In genomic region chr22:20137113-20137512, GRCh38 we compare ENCODE assay signal across 16 cellular contexts. TPM values are rescaled to one million over a fixed set of nuclear protein-coding genes. Genes with fewer than 3 reads are reported as not detected.
A peak's percentile ranks its signal among the peaks of the same experiment; 100 is the strongest.
DNase-seq lines count a peak whose midpoint lies in the region; ATAC-seq and TF ChIP-seq lines count a peak whose summit lies in the region.
"Had no signal": no experiment of that assay in that cellular context is flagged by ENCODE, and none has a peak within 500 bp of the region (broad histone marks: within the 10 kb centered on the region; RNA-seq: fewer than 3 reads in every experiment).

No MANE protein-coding gene starts in this region.

- 91% methylated on average over 4 of the region's 13 CpGs; no CpG with 5 or more reads in 1 of the 2 experiments for WGBS in IMR-90 (ENCODE audit: extremely low coverage in 2 of 2, insufficient read length in 1 of 2), 2 experiments

- no peak overlapping the region for H3K18ac ChIP-seq in IMR-90 (ENCODE audit: low read depth, low read length)

- peaks cover 56% of the 10 kb centered on the region for H3K79me2 ChIP-seq in DND-41 (ENCODE audit: insufficient read depth, low read length)

- H3K4me1 Mint-ChIP-seq in stimulated activated memory B cell treated with anti-CD40 and anti-IgM and Interleukin-4, amounts not matched to agents 10 μg/mL and 1 μg/mL and 100 μg/mL, for 72 hours, result peaks cover 52% of the 10 kb centered on the region

- in situ Hi-C loops in IMR-90 (cut with MboI; ENCODE audit: low sequenced_read_pairs), result no loop called here

- no peak overlapping the region for H3K9ac ChIP-seq in DND-41 (ENCODE audit: low read depth, low read length)
- H3K9ac ChIP-seq in IMR-90 (ENCODE audit: low read depth, low read length), result no peak overlapping the region
- H3K9ac ChIP-seq: KMS-11 had no signal

- H2BK15ac ChIP-seq in IMR-90 (ENCODE audit: low read depth, low read length), result no peak overlapping the region

- H3K27me3 Mint-ChIP-seq in stimulated activated memory B cell treated with anti-CD40 and anti-IgM and Interleukin-4, amounts not matched to agents 10 μg/mL and 1 μg/mL and 100 μg/mL, for 72 hours, result no peaks in the 10 kb centered on the region

- peak overlapping the region; percentile 56 for H3K27ac Mint-ChIP-seq in stimulated activated memory B cell treated with anti-CD40 and anti-IgM and Interleukin-4, amounts not matched to agents 10 μg/mL and 1 μg/mL and 100 μg/mL, for 72 hours
- H3K27ac Mint-ChIP-seq: HFFc6 had no signal

- BruUV-seq in IMR-90 (replicated peaks; lab: Mats Ljungman, UMichigan), result no TSS peak

- no peak overlapping the region for H3K4me3 Mint-ChIP-seq in stimulated activated memory B cell treated with anti-CD40 and anti-IgM and Interleukin-4, amounts not matched to agents 10 μg/mL and 1 μg/mL and 100 μg/mL, for 72 hours
- H3K4me3 Mint-ChIP-seq: HFFc6 had no signal

- intact Hi-C loops in IMR-90 (cut with micrococcal nuclease), result no loop called here
- intact Hi-C loops in dorsolateral prefrontal cortex (cut with DNase I), result no loop called here

- H3K4ac ChIP-seq in IMR-90 (ENCODE audit: low read depth, low read length), result no peak overlapping the region

- no peak overlapping the region for H4K8ac ChIP-seq in IMR-90 (ENCODE audit: low read depth in 2 of 2, low read length in 2 of 2)

- H2BK5ac ChIP-seq in IMR-90 (ENCODE audit: low read depth, low read length, poor library complexity, severe bottlenecking), result no peak overlapping the region

- H3K14ac ChIP-seq in IMR-90 (replicated peaks; ENCODE audit: low read depth, low read length), result no peak overlapping the region

- TF ChIP-seq CTCF in DND-41 (IDR thresholded peaks at IDR 0.05; ENCODE audit: borderline replicate concordance, extremely low read depth, low read length, poor library complexity, severe bottlenecking) (no peak), IMR-90 (conservative IDR thresholded peaks at IDR 0.05; ENCODE audit: low read depth, low read length) (no peak), dorsolateral prefrontal cortex (IDR thresholded peaks at IDR 0.05 in 54 of 56, conservative IDR thresholded peaks at IDR 0.05 in 2 of 56; ENCODE audit: low read depth in 1 of 56, partially characterized antibody in 56 of 56) (no peak)

- 0 out of 2 replicates have a peak overlapping the region, but pooled peaks have one; percentile 2 for H3K4me2 ChIP-seq in DND-41 (ENCODE audit: insufficient read depth, low read length)
- H3K4me2 ChIP-seq in IMR-90 (ENCODE audit: low read depth, low read length), result no peak overlapping the region
- H3K4me2 ChIP-seq: KMS-11 had no signal

- no peak for TF ChIP-seq RAD21 in IMR-90 (IDR thresholded peaks at IDR 0.05; ENCODE audit: low read length)

- peaks cover 60% of the 10 kb centered on the region for H4K20me1 ChIP-seq in DND-41 (ENCODE audit: insufficient read depth, low read length)
- peaks cover 84% of the 10 kb centered on the region for H4K20me1 ChIP-seq in IMR-90 (ENCODE audit: insufficient read depth, low read length)

- dilution Hi-C loops in IMR-90 (cut with HindIII; ENCODE audit: low sequenced_read_pairs, unreplicated experiment), result no loop called here

- POLR2A ChIA-PET in IMR-90 (lab: Charles Lee; ENCODE audit: unreplicated experiment), result no interaction called here

- H3K4me1 ChIP-seq in DND-41 (ENCODE audit: insufficient read depth, low read length), result peaks cover 27% of the 10 kb centered on the region
- H3K4me1 ChIP-seq in IMR-90 (ENCODE audit: control insufficient read depth, insufficient read depth, low read length), result peaks cover 21% of the 10 kb centered on the region

- H2AK5ac ChIP-seq in IMR-90 (ENCODE audit: low read depth, low read length), result no peak overlapping the region

- no peak for TF ChIP-seq POLR2A in IMR-90 (IDR thresholded peaks at IDR 0.05; ENCODE audit: low read depth, low read length)

- no peak overlapping the region for H2BK20ac ChIP-seq in IMR-90 (ENCODE audit: low read depth, low read length)

- H3K9me3 Mint-ChIP-seq in stimulated activated memory B cell treated with anti-CD40 and anti-IgM and Interleukin-4, amounts not matched to agents 10 μg/mL and 1 μg/mL and 100 μg/mL, for 72 hours, result no peaks in the 10 kb centered on the region
- H3K9me3 Mint-ChIP-seq: HFFc6 had no signal

- H3K4me3 ChIP-seq in DND-41 (ENCODE audit: low read depth in 1 of 2, low read length in 2 of 2), result no peak overlapping the region
- no peak overlapping the region for H3K4me3 ChIP-seq in IMR-90 (ENCODE audit: insufficient read depth, low read depth, low read length)
- peak overlapping the region in 6 of 59 donors; percentile 8 to 33 (median 24) for H3K4me3 ChIP-seq in dorsolateral prefrontal cortex
- H3K4me3 ChIP-seq: MG63 had no signal

- no peak for ATAC-seq in DND-41 (ENCODE audit: insufficient read depth, low read depth)
- no peak for ATAC-seq in IMR-90 (ENCODE audit: low read depth)
- ATAC-seq in stimulated activated memory B cell treated with anti-CD40 and anti-IgM and Interleukin-4, amounts not matched to agents 10 μg/mL and 1 μg/mL and 100 μg/mL, for 72 hours, result no peak
- ATAC-seq: PC-3 had no signal

- peaks cover 26% of the 10 kb centered on the region for H3K36me3 ChIP-seq in DND-41 (ENCODE audit: insufficient read depth, low read length)
- peaks cover 6% of the 10 kb centered on the region for H3K36me3 ChIP-seq in IMR-90 (ENCODE audit: control insufficient read depth, insufficient read depth, low read length)

- H3K9me1 ChIP-seq in IMR-90 (ENCODE audit: insufficient read depth, low read length), result peaks cover 15% of the 10 kb centered on the region

- H3K27me3 ChIP-seq in DND-41 (ENCODE audit: insufficient read depth, low read length, poor library complexity) (no peaks in the 10 kb centered on the region), IMR-90 (ENCODE audit: control insufficient read depth, insufficient read depth, low read length) (no peaks in the 10 kb centered on the region), dorsolateral prefrontal cortex (no peaks in the 10 kb centered on the region)
- H3K27me3 ChIP-seq: MG63 had no signal

- peaks cover 18% of the 10 kb centered on the region for H3K36me3 Mint-ChIP-seq in stimulated activated memory B cell treated with anti-CD40 and anti-IgM and Interleukin-4, amounts not matched to agents 10 μg/mL and 1 μg/mL and 100 μg/mL, for 72 hours

- peaks cover 20 to 93% of the 10 kb centered on the region in 2 experiments for H3K79me1 ChIP-seq in IMR-90 (ENCODE audit: low read depth in 1 of 2, low read length in 2 of 2)

- no peak overlapping the region for H3K23ac ChIP-seq in IMR-90 (ENCODE audit: low read depth, low read length)

- DNase-seq in DND-41 (no peak), IMR-90 (no peak), dorsolateral prefrontal cortex (no peak), middle frontal gyrus (ENCODE audit: extremely low spot score, low spot score) (no peak), UCSD-AML1 (lab: John Stamatoyannopoulos, UW; ENCODE audit: unreplicated experiment) (no peak)
- DNase-seq in effector CD8-positive, alpha-beta T cell (lab: John Stamatoyannopoulos, UW), result no peak
- DNase-seq: EL, HFFc6, MG63, NCI-H1105, NCI-H1694 treated with DMSO at 0.1 percent for 48 hours, NCI-H345, PC-3 had no signal

- CTCF ChIA-PET in IMR-90 (lab: Yijun Ruan, JAX), result no interaction called here

- H3K9me3 ChIP-seq in DND-41 (ENCODE audit: insufficient read depth, low read length, severe bottlenecking) (no peaks in the 10 kb centered on the region), IMR-90 (ENCODE audit: control insufficient read depth, insufficient read depth, low read length) (no peaks in the 10 kb centered on the region)
- H3K9me3 ChIP-seq: MG63 had no signal

- peak overlapping the region; percentile 45 for H2AK9ac ChIP-seq in IMR-90 (replicated peaks; ENCODE audit: low read depth, low read length, poor library complexity)

- H2BK120ac ChIP-seq in IMR-90 (ENCODE audit: low read depth, low read length), result no peak overlapping the region

- H3K27ac ChIP-seq in DND-41 (ENCODE audit: low read length), result no peak overlapping the region
- H3K27ac ChIP-seq in IMR-90 (ENCODE audit: insufficient read depth, low read length), result no peak overlapping the region
- H3K27ac ChIP-seq in dorsolateral prefrontal cortex, result peak overlapping the region in 58 of 59 donors; percentile 2 to 93 (median 82)
- H3K27ac ChIP-seq: KMS-11 had no signal

- H4K5ac ChIP-seq in IMR-90 (ENCODE audit: low read depth, low read length), result no peak overlapping the region

- H2AFZ ChIP-seq in DND-41 (ENCODE audit: low read depth, low read length), result no peak overlapping the region
- no peak overlapping the region for H2AFZ ChIP-seq in IMR-90 (replicated peaks; ENCODE audit: low read length, poor library complexity)

- no peak overlapping the region for H4K91ac ChIP-seq in IMR-90 (ENCODE audit: insufficient read depth, low read depth, low read length)

- no peak overlapping the region for H3K56ac ChIP-seq in IMR-90 (ENCODE audit: extremely low read depth, insufficient read depth, low read length)

TF ChIP-seq in IMR-90, 13 proteins besides CTCF, POLR2A, EP300 and RAD21 (continues in another document):
- no peak for TF ChIP-seq CEBPB (IDR thresholded peaks at IDR 0.05; ENCODE audit: low read depth, low read length)

RNA-seq across cellular contexts. Expression of gene ZDHHC8, which starts 5.5 kb away (rescaled TPM):
- total RNA-seq in IMR-90 (2012; rRNA removed) (2.5 and 4.4 TPM in 2 replicates), dorsolateral prefrontal cortex (100 to 1,000 TPM in 37 of 120 experiments, 10 to 100 TPM in 83; 72.3 to 140 (median 93.7) TPM)
- 72.6 and 75.6 TPM in 2 replicates for polyA plus RNA-seq in IMR-90 (2012; rRNA removed)
- 49.9 and 121 TPM in 2 replicates for polyA plus RNA-seq in IMR-90 (2012; cell fraction: cytosol; rRNA removed)
- polyA plus RNA-seq in IMR-90 (2012; cell fraction: nucleus; rRNA removed; ENCODE audit: low replicate concordance), result 275 and 805 TPM in 2 replicates

RNA-seq across cellular contexts. Expression of gene CCDC188, which starts 13.7 kb away (rescaled TPM):
- total RNA-seq in IMR-90 (2012; rRNA removed), result not detected in 2 replicates
- polyA plus RNA-seq in IMR-90 (2012; rRNA removed), result 0.10 and 0.32 TPM in 2 replicates
- polyA plus RNA-seq in IMR-90 (2012; cell fraction: cytosol; rRNA removed), result 0.09 TPM in 1 of 2 replicates, not detected in the other
- polyA plus RNA-seq in IMR-90 (2012; cell fraction: nucleus; rRNA removed; ENCODE audit: low replicate concordance), result 1.7 and 4.3 TPM in 2 replicates
- 1 to 10 TPM in 57 of 120 experiments, under 1 TPM in 51, not detected in 12; 0.26 to 4.4 (median 1.0) TPM for total RNA-seq in dorsolateral prefrontal cortex
- total RNA-seq: H1, PC-3 had no signal
- polyA plus RNA-seq: H1 had no signal

RNA-seq across cellular contexts. Expression of gene TRMT2A, which starts 20.1 kb away (rescaled TPM):
- total RNA-seq in IMR-90 (2012; rRNA removed) (12.8 and 22.0 TPM in 2 replicates), dorsolateral prefrontal cortex (10 to 100 TPM; 33.1 to 73.3 (median 50.4) TPM)
- polyA plus RNA-seq in IMR-90 (2012; rRNA removed), result 39.1 and 46.4 TPM in 2 replicates
- 17.4 and 20.9 TPM in 2 replicates for polyA plus RNA-seq in IMR-90 (2012; cell fraction: cytosol; rRNA removed)
- 229 and 533 TPM in 2 replicates for polyA plus RNA-seq in IMR-90 (2012; cell fraction: nucleus; rRNA removed; ENCODE audit: low replicate concordance)

RNA-seq across cellular contexts. Expression of gene RANBP1, which starts 21.2 kb away (rescaled TPM):
- total RNA-seq in IMR-90 (2012; rRNA removed) (173 and 271 TPM in 2 replicates), dorsolateral prefrontal cortex (100 to 1,000 TPM in 20 of 120 experiments, 10 to 100 TPM in 100; 46.3 to 128 (median 87.9) TPM)
- polyA plus RNA-seq in IMR-90 (2012; rRNA removed), result 376 and 419 TPM in 2 replicates
- polyA plus RNA-seq in IMR-90 (2012; cell fraction: cytosol; rRNA removed), result 171 and 509 TPM in 2 replicates
- 88.9 and 183 TPM in 2 replicates for polyA plus RNA-seq in IMR-90 (2012; cell fraction: nucleus; rRNA removed; ENCODE audit: low replicate concordance)

RNA-seq across cellular contexts. Expression of gene DGCR8, which starts 57.1 kb away (rescaled TPM):
- total RNA-seq in IMR-90 (2012; rRNA removed) (16.7 and 22.8 TPM in 2 replicates), dorsolateral prefrontal cortex (10 to 100 TPM; 27.2 to 57.7 (median 37.4) TPM)
- polyA plus RNA-seq in IMR-90 (2012; rRNA removed), result 21.5 and 25.3 TPM in 2 replicates
- polyA plus RNA-seq in IMR-90 (2012; cell fraction: cytosol; rRNA removed), result 12.2 and 14.6 TPM in 2 replicates
- 122 and 125 TPM in 2 replicates for polyA plus RNA-seq in IMR-90 (2012; cell fraction: nucleus; rRNA removed; ENCODE audit: low replicate concordance)

Comparison
In these comparisons a context has a peak if more than half of its experiments do, and no peak if none do; other contexts are left out.
1. H3K27ac ChIP-seq: peak in dorsolateral prefrontal cortex (58 of 59); none in DND-41 (single experiment) and IMR-90 (single experiment).
2. RNA of gene ZDHHC8, which starts 5.5 kb away (total RNA-seq): 72.3 to 140 TPM in dorsolateral prefrontal cortex; 2.5 to 4.4 TPM in IMR-90; every median in the first group is over 10 times any median in the second.